Comparison of ENCODE assay signal across 1 cellular context in genomic region chr2:10119027-10119325, GRCh38.
TF ChIP-seq lines count a peak whose summit lies in the region.

No MANE protein-coding gene starts in this region.

TF ChIP-seq in HepG2, 621 proteins besides CTCF, POLR2A, EP300 and RAD21 (continued from another document):
- TF ChIP-seq ZNF713 (CRISPR knock-in tag; IDR thresholded peaks at IDR 0.05) (no peak), NR2F1 (CRISPR knock-in tag; IDR thresholded peaks at IDR 0.05) (peak; percentile 30 to 77; a peak in 2 of 4 replicates), FOXA1 (IDR thresholded peaks at IDR 0.05) (no peak), FOXA1 (CRISPR knock-in tag; IDR thresholded peaks at IDR 0.05) (0 out of 2 replicates have a peak, but pooled peaks have one; percentile 10), MTERF4 (CRISPR knock-in tag; IDR thresholded peaks at IDR 0.05) (no peak), SRF (IDR thresholded peaks at IDR 0.05; ENCODE audit: low read depth, low read length) (0 out of 2 replicates have a peak, but pooled peaks have one; percentile 16), IRF2 (CRISPR knock-in tag; IDR thresholded peaks at IDR 0.05) (no peak), KMT2A (CRISPR knock-in tag; IDR thresholded peaks at IDR 0.05) (no peak), ZNF121 (CRISPR knock-in tag; IDR thresholded peaks at IDR 0.05) (no peak), ZNF660 (CRISPR knock-in tag; IDR thresholded peaks at IDR 0.05; ENCODE audit: borderline replicate concordance, low read depth) (no peak), PBX2 (CRISPR knock-in tag; IDR thresholded peaks at IDR 0.05) (no peak), ZMYM2 (CRISPR knock-in tag; IDR thresholded peaks at IDR 0.05) (no peak), ZNF670 (CRISPR knock-in tag; IDR thresholded peaks at IDR 0.05; ENCODE audit: borderline replicate concordance) (no peak), TCF7L2 (IDR thresholded peaks at IDR 0.05; ENCODE audit: low read depth, low read length) (no peak), HNRNPK (IDR thresholded peaks at IDR 0.05; ENCODE audit: low read depth, low read length, poor library complexity, severe bottlenecking) (no peak), CEBPZ (IDR thresholded peaks at IDR 0.05; ENCODE audit: low read length) (no peak), ZNF337 (CRISPR knock-in tag; IDR thresholded peaks at IDR 0.05; ENCODE audit: borderline replicate concordance, low read depth) (no peak), TGIF2 (CRISPR knock-in tag; IDR thresholded peaks at IDR 0.05) (no peak), NR1H2 (CRISPR knock-in tag; IDR thresholded peaks at IDR 0.05; ENCODE audit: borderline replicate concordance, low read depth) (no peak), GPN1 (CRISPR knock-in tag; IDR thresholded peaks at IDR 0.05; ENCODE audit: borderline replicate concordance) (no peak), TFDP2 (CRISPR knock-in tag; IDR thresholded peaks at IDR 0.05) (no peak), RELA (CRISPR knock-in tag; IDR thresholded peaks at IDR 0.05) (no peak), IRF1 (CRISPR knock-in tag; IDR thresholded peaks at IDR 0.05; ENCODE audit: low read depth) (no peak), HDAC2 (CRISPR knock-in tag; IDR thresholded peaks at IDR 0.05) (peak; percentile 60; the same call in 1 of the 2 replicates), CEBPG (CRISPR knock-in tag; IDR thresholded peaks at IDR 0.05) (0 out of 2 replicates have a peak, but pooled peaks have one; percentile 21), MIXL1 (CRISPR knock-in tag; IDR thresholded peaks at IDR 0.05) (peak; percentile 65), MLLT10 (CRISPR knock-in tag; IDR thresholded peaks at IDR 0.05) (no peak), JDP2 (CRISPR knock-in tag; IDR thresholded peaks at IDR 0.05; ENCODE audit: borderline replicate concordance) (no peak), ZNF772 (CRISPR knock-in tag; IDR thresholded peaks at IDR 0.05) (no peak), ZXDC (CRISPR knock-in tag; IDR thresholded peaks at IDR 0.05) (no peak), PHF20 (CRISPR knock-in tag; IDR thresholded peaks at IDR 0.05) (no peak), ZFP36L2 (CRISPR knock-in tag; IDR thresholded peaks at IDR 0.05) (no peak), MAFK (conservative IDR thresholded peaks at IDR 0.05 in 1 of 2, IDR thresholded peaks at IDR 0.05 in 1 of 2; ENCODE audit: low read length in 2 of 2) (no peak), ZNF7 (CRISPR knock-in tag; IDR thresholded peaks at IDR 0.05) (no peak), SNAPC5 (CRISPR knock-in tag; IDR thresholded peaks at IDR 0.05; ENCODE audit: borderline replicate concordance) (no peak), SKIL (CRISPR knock-in tag; IDR thresholded peaks at IDR 0.05; ENCODE audit: borderline replicate concordance) (no peak), PLSCR1 (CRISPR knock-in tag; IDR thresholded peaks at IDR 0.05; ENCODE audit: borderline replicate concordance) (no peak), ZNF333 (CRISPR knock-in tag; IDR thresholded peaks at IDR 0.05; ENCODE audit: borderline replicate concordance) (no peak), FOXA3 (CRISPR knock-in tag; IDR thresholded peaks at IDR 0.05) (peak; percentile 32; the same call in 1 of the 2 replicates)
TF ChIP-seq in HepG2: peak in this region for 36.
